Comparison of ENCODE assay signal across 5 cellular contexts in the genomic region with DNA sequence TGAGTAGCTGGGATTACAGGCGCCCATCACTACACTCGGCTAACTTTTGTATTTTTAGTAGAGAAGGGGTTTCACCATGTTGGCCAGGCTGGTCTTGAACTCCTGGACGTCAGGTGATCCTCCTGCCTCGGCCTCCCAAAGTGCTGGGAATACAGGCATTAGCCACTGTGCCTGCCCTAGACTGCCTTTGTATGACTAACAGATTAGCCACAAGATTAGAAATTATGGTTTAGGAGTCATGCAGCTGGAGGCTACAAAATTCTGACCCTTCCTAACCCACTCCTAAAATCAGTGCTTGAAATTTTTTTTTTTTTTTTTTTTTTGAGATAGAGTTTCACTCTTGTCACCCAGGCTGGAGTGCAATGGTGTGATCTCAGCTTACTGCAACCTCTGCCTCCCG. TPM values are rescaled to one million over a fixed set of nuclear protein-coding genes. Genes with fewer than 3 reads are reported as not detected.
DNase-seq lines count a peak whose midpoint lies in the region; ATAC-seq and TF ChIP-seq lines count a peak whose summit lies in the region.
"Not testable (repeated sequence)": the region's sequence is repeated elsewhere in the genome, so short reads cannot be mapped to it uniquely, and the experiment has no call there.

No MANE protein-coding gene starts in this region.

- peaks cover 29% of the 10 kb centered on the region for H3K27me3 Mint-ChIP-seq in GM23338 (ENCODE audit: insufficient read depth, low read depth, poor library complexity)
- not testable (repeated sequence) for H3K27me3 Mint-ChIP-seq in WTC11 (ENCODE audit: low read depth)

- peak overlapping the region; percentile 84 for H3K9ac ChIP-seq in HUES6 (ENCODE audit: low read length)
- H3K9ac ChIP-seq in PC-3 (ENCODE audit: low read length) = not testable (repeated sequence)
- H3K9ac ChIP-seq in iPS-20b (ENCODE audit: low read depth, low read length) = peak overlapping the region; percentile 73; the same call in 1 of the 2 replicates

- H3K9me3 ChIP-seq in HUES6 (ENCODE audit: control insufficient read depth, insufficient read depth, low read depth, low read length); PC-3 (ENCODE audit: low read length); iPS-20b (ENCODE audit: insufficient read depth, low read depth, low read length): not testable (repeated sequence)

- peaks cover 16% of the 10 kb centered on the region for H3K36me3 Mint-ChIP-seq in GM23338 (ENCODE audit: low read depth)
- not testable (repeated sequence) for H3K36me3 Mint-ChIP-seq in WTC11

- not testable (repeated sequence) for DNase-seq in GM23338 (ENCODE audit: low spot score); WTC11 (ENCODE audit: low spot score)
- DNase-seq in PC-3 = peak; percentile 34

- not testable (repeated sequence) for H3K9me2 ChIP-seq in GM23338 (ENCODE audit: insufficient read depth); PC-3 (replicated peaks; ENCODE audit: low read length)

- H3K27me3 ChIP-seq in GM23338 (ENCODE audit: insufficient read depth); HUES6 (ENCODE audit: control insufficient read depth, insufficient read depth, low read length); iPS-20b (ENCODE audit: insufficient read depth, low read length): not testable (repeated sequence)
- peaks cover 12% of the 10 kb centered on the region; the same call in 1 of the 2 replicates for H3K27me3 ChIP-seq in PC-3 (ENCODE audit: low read length)

- ATAC-seq in GM23338, PC-3, WTC11: not testable (repeated sequence)

- peak overlapping the region; percentile 98 for H3K27ac ChIP-seq in GM23338 (ENCODE audit: low read depth)
- peak overlapping the region; percentile 96; the same call in 1 of the 2 replicates for H3K27ac ChIP-seq in HUES6 (ENCODE audit: low read depth, low read length)
- not testable (repeated sequence) for H3K27ac ChIP-seq in PC-3 (ENCODE audit: low read length)
- peak overlapping the region; percentile 69 for H3K27ac ChIP-seq in iPS-20b (ENCODE audit: low read length)

- POLR2A ChIA-PET in PC-3 (lab: Charles Lee; ENCODE audit: unreplicated experiment) = not testable (repeated sequence)
- POLR2A ChIA-PET in WTC11 (lab: Charles Lee) = interaction anchor here (0.6 to 2.4 kb wide), 5 partner anchors 10 to 798 kb away, joined by 4 to 19 read pairs (median 9); no protein-coding TSS in a partner anchor

- not testable (repeated sequence) for H3K79me2 ChIP-seq in GM23338 (replicated peaks; ENCODE audit: insufficient read depth); PC-3 (ENCODE audit: low read length)

- H2AFZ ChIP-seq in GM23338; PC-3 (ENCODE audit: low read length): not testable (repeated sequence)

- H3K4me1 ChIP-seq in GM23338 (ENCODE audit: insufficient read depth) (peaks cover 27% of the 10 kb centered on the region), HUES6 (ENCODE audit: control insufficient read depth, insufficient read depth, low read length) (peaks cover 40% of the 10 kb centered on the region), iPS-20b (ENCODE audit: insufficient read depth, low read length) (peaks cover 25% of the 10 kb centered on the region; the same call in 1 of the 2 replicates)
- not testable (repeated sequence) for H3K4me1 ChIP-seq in PC-3 (ENCODE audit: insufficient read depth, low read length)

- not testable (repeated sequence) for H3K36me3 ChIP-seq in GM23338 (ENCODE audit: insufficient read depth); HUES6 (ENCODE audit: control insufficient read depth, insufficient read depth, low read length); PC-3 (ENCODE audit: low read depth, low read length); iPS-20b (ENCODE audit: insufficient read depth, low read depth, low read length)

- H3K4me2 ChIP-seq in GM23338 = peak overlapping the region; percentile 66
- not testable (repeated sequence) for H3K4me2 ChIP-seq in PC-3 (ENCODE audit: low read length)

- H3K4me1 Mint-ChIP-seq in GM23338 (peaks cover 58% of the 10 kb centered on the region), WTC11 (peaks cover 61% of the 10 kb centered on the region)

- H3K27ac Mint-ChIP-seq in GM23338 (peak overlapping the region; percentile 99), WTC11 (peak overlapping the region; percentile 99)

- H3K4me3 ChIP-seq in GM23338; HUES6 (ENCODE audit: low read depth, low read length); PC-3 (ENCODE audit: low read length); iPS-20b (ENCODE audit: low read length): not testable (repeated sequence)

- intact Hi-C loops in PC-3 (cut with micrococcal nuclease) = not testable (repeated sequence)

- H4K20me1 ChIP-seq in GM23338 (replicated peaks; ENCODE audit: insufficient read depth); PC-3 (ENCODE audit: low read length): not testable (repeated sequence)

- H3K4me3 Mint-ChIP-seq in GM23338, WTC11: not testable (repeated sequence)

- H3K9me3 Mint-ChIP-seq in GM23338, WTC11: not testable (repeated sequence)

- TF ChIP-seq CTCF in GM23338 (conservative IDR thresholded peaks at IDR 0.05; ENCODE audit: low read depth in 2 of 2); PC-3 (conservative IDR thresholded peaks at IDR 0.05; ENCODE audit: low read depth, low read length); WTC11 (IDR thresholded peaks at IDR 0.05): not testable (repeated sequence)

- BruUV-seq in PC-3 (replicated peaks; lab: Mats Ljungman, UMichigan) = not testable (repeated sequence)

- CTCF ChIA-PET in PC-3 (lab: Charles Lee) = not testable (repeated sequence)
- CTCF ChIA-PET in WTC11 (lab: Charles Lee) = interaction anchor here (0.7 to 3.9 kb wide), 9 partner anchors 11 to 403 kb away, joined by 3 to 23 read pairs (median 3); partner anchors contain the start of genes PLOD3, SERPINE1, UFSP1 and ZNHIT1

- H3F3A ChIP-seq in GM23338 (replicated peaks; ENCODE audit: low read depth) = peaks cover 12% of the 10 kb centered on the region
- H3F3A ChIP-seq in PC-3 (ENCODE audit: low read length, unreplicated experiment) = not testable (repeated sequence)

RNA-seq across cellular contexts. Expression of gene IFT22, which starts 29.0 kb away (rescaled TPM):
- total RNA-seq in GM23338 (2014; rRNA removed; shearing (Covaris generic)) = 13.8 and 22.5 TPM in 2 replicates
- 28.6 and 38.8 TPM in 2 replicates for polyA plus RNA-seq in GM23338 (2016; fragmentation: Nextera tagmentation; extraction: Ambion mirVana)
- total RNA-seq in PC-3 (2014; rRNA removed) (27.1 and 32.8 TPM in 2 replicates), WTC11 (2021) (13.7 to 16.6 TPM (median 15.5 TPM) in 3 replicates)

RNA-seq across cellular contexts. Expression of gene FIS1, which starts 47.7 kb away (rescaled TPM):
- total RNA-seq in GM23338 (2014; rRNA removed; shearing (Covaris generic)) = 95.4 and 131 TPM in 2 replicates
- polyA plus RNA-seq in GM23338 (2016; fragmentation: Nextera tagmentation; extraction: Ambion mirVana) = 130 and 143 TPM in 2 replicates
- total RNA-seq in PC-3 (2014; rRNA removed) (146 and 199 TPM in 2 replicates), WTC11 (2021) (121 to 123 TPM (median 122 TPM) in 3 replicates)

RNA-seq across cellular contexts. Expression of gene CLDN15, which starts 55.0 kb away (rescaled TPM):
- total RNA-seq in GM23338 (2014; rRNA removed; shearing (Covaris generic)) = 3.6 and 3.7 TPM in 2 replicates
- polyA plus RNA-seq in GM23338 (2016; fragmentation: Nextera tagmentation; extraction: Ambion mirVana) = 4.1 and 4.3 TPM in 2 replicates
- 6.7 and 9.9 TPM in 2 replicates for total RNA-seq in PC-3 (2014; rRNA removed)
- total RNA-seq in WTC11 (2021) = 5.9 to 6.9 TPM (median 6.5 TPM) in 3 replicates
